In genomic region chr17:69869667-69870066, GRCh38 we compare ENCODE assay signal across 13 cellular contexts.
DNase-seq lines count a peak whose midpoint lies in the region; ATAC-seq and TF ChIP-seq lines count a peak whose summit lies in the region.
"Had no signal": no experiment of that assay in that cellular context is flagged by ENCODE, and none has a peak within 500 bp of the region (broad histone marks: within the 10 kb centered on the region; RNA-seq: fewer than 3 reads in every experiment).

No MANE protein-coding gene starts in this region.

- H3K9me3 ChIP-seq in OCI-LY3 (ENCODE audit: insufficient read depth, low read length) (no peaks in the 10 kb centered on the region), OCI-LY7 (ENCODE audit: low read length) (no peaks in the 10 kb centered on the region)

- H4K20me1 ChIP-seq in OCI-LY3 (ENCODE audit: insufficient read depth, low read length): no peaks in the 10 kb centered on the region
- no peaks in the 10 kb centered on the region for H4K20me1 ChIP-seq in OCI-LY7 (ENCODE audit: insufficient read depth, low read length)

- no peak overlapping the region for H3K9ac ChIP-seq in OCI-LY3 (ENCODE audit: low read length)

- no peak overlapping the region for H3K4me3 ChIP-seq in GM12865 (ENCODE audit: low read depth, low read length)
- H3K4me3 ChIP-seq in OCI-LY3 (ENCODE audit: low read length): peak overlapping the region; percentile 37
- H3K4me3 ChIP-seq in OCI-LY7 (ENCODE audit: low read depth, low read length, poor library complexity, severe bottlenecking): no peak overlapping the region
- H3K4me3 ChIP-seq: skin epidermis had no signal

- ATAC-seq in GM19468 (IDR thresholded peaks at IDR 0.05; ENCODE audit: extremely low read depth, unreplicated experiment): peak; percentile 62
- ATAC-seq in HG02973 (IDR thresholded peaks at IDR 0.05; ENCODE audit: unreplicated experiment): peak; percentile 91
- ATAC-seq: stimulated activated naive CD8-positive, alpha-beta T cell treated with anti-CD3 and anti-CD28 coated beads, Interleukin-15, Interleukin-2, amounts not matched to agents 100 U/mL and 50 U/mL, for 24 hours had no signal

- no TSS peak for BruUV-seq in OCI-LY7 (replicated peaks; lab: Mats Ljungman, UMichigan)

- intact Hi-C loops in OCI-LY7 (cut with micrococcal nuclease; ENCODE audit: unreplicated experiment): no loop called here

- peak; percentile 44 for DNase-seq in GM12865 (ENCODE audit: low read depth)
- no peak for DNase-seq in anterior cingulate cortex (lab: John Stamatoyannopoulos, UW)
- DNase-seq in OCI-LY7 (ENCODE audit: low spot score): no peak
- DNase-seq in NCI-H510A treated with DMSO at 0.1 percent for 48 hours (lab: John Stamatoyannopoulos, UW): no peak
- no peak for DNase-seq in NCI-H446 (lab: John Stamatoyannopoulos, UW)
- DNase-seq: activated B cell treated with CpG ODN at 0.5 μM for 24 hours; GDM1; NCI-H1436; stimulated activated naive CD8-positive, alpha-beta T cell treated with anti-CD3 and anti-CD28 coated beads, Interleukin-15, Interleukin-2, amounts not matched to agents 100 U/mL and 50 U/mL, for 24 hours had no signal

- CTCF ChIA-PET in OCI-LY7 (lab: Charles Lee; ENCODE audit: unreplicated experiment): interaction anchor here (0.6 kb wide), 1 partner anchor 20 kb away, joined by 3 read pairs; no protein-coding TSS in a partner anchor

- H3K4me1 ChIP-seq in OCI-LY3 (ENCODE audit: low read length) (peaks cover 27% of the 10 kb centered on the region), OCI-LY7 (ENCODE audit: insufficient read depth, low read length, poor library complexity, severe bottlenecking) (no peaks in the 10 kb centered on the region)

- H3K27ac ChIP-seq in OCI-LY3 (ENCODE audit: low read length): peak overlapping the region; percentile 34; the same call in 1 of the 2 replicates
- no peak overlapping the region for H3K27ac ChIP-seq in OCI-LY7 (ENCODE audit: low read depth, low read length, poor library complexity, severe bottlenecking)
- H3K27ac ChIP-seq: skin epidermis had no signal

- POLR2A ChIA-PET in OCI-LY7 (lab: Charles Lee): interaction anchor here (0.6 to 1.7 kb wide), 2 partner anchors 10 to 450 kb away, joined by 4 to 8 read pairs; no protein-coding TSS in a partner anchor

- H3K9me2 ChIP-seq in OCI-LY7 (ENCODE audit: insufficient read depth, low read length): no peaks in the 10 kb centered on the region

- TF ChIP-seq CTCF in GM12865 (IDR thresholded peaks at IDR 0.05; ENCODE audit: insufficient read depth, low read depth, low read length, missing control alignments): no peak
- TF ChIP-seq CTCF in OCI-LY3 (IDR thresholded peaks at IDR 0.05; ENCODE audit: low read depth, low read length): no peak
- no peak for TF ChIP-seq CTCF in OCI-LY7 (conservative IDR thresholded peaks at IDR 0.05; ENCODE audit: low read length)

- H2AFZ ChIP-seq in OCI-LY3 (ENCODE audit: low read depth, low read length) (no peak overlapping the region), OCI-LY7 (ENCODE audit: low read length) (no peak overlapping the region)

- no peaks in the 10 kb centered on the region for H3K36me3 ChIP-seq in OCI-LY3 (replicated peaks; ENCODE audit: low read depth, low read length)
- no peaks in the 10 kb centered on the region for H3K36me3 ChIP-seq in OCI-LY7 (ENCODE audit: insufficient read depth, low read length)

- H3K4me2 ChIP-seq in OCI-LY3 (ENCODE audit: low read length) (peak overlapping the region; percentile 67), OCI-LY7 (ENCODE audit: low read length) (no peak overlapping the region)

- H3K27me3 ChIP-seq in OCI-LY3 (ENCODE audit: low read depth, low read length): peaks cover 3% of the 10 kb centered on the region; the same call in 1 of the 2 replicates

- H3K79me2 ChIP-seq in OCI-LY3 (ENCODE audit: low read length) (no peaks in the 10 kb centered on the region), OCI-LY7 (ENCODE audit: insufficient read depth, low read depth, low read length) (no peaks in the 10 kb centered on the region)
